7 cellular contexts compared by ENCODE assay signal in genomic region chrX:7170903-7171302, GRCh38. TPM values are rescaled to one million over a fixed set of nuclear protein-coding genes. Genes with fewer than 3 reads are reported as not detected.
DNase-seq lines count a peak whose midpoint lies in the region; ATAC-seq and TF ChIP-seq lines count a peak whose summit lies in the region.

No MANE protein-coding gene starts in this region.

- H3K36me3 Mint-ChIP-seq in T-cell: no peaks in the 10 kb centered on the region
- H3K36me3 Mint-ChIP-seq in chondrocyte (ENCODE audit: low read depth): no peaks in the 10 kb centered on the region

- POLR2A ChIA-PET in T-cell (lab: Charles Lee): no interaction called here

- no peak overlapping the region for H3K27ac ChIP-seq in smooth muscle cell (ENCODE audit: low read depth)

- WGBS in smooth muscle cell (ENCODE audit: low lambda C conversion rate): 76% methylated on average over 3 of the region's 3 CpGs

- TF ChIP-seq CTCF in chondrocyte (IDR thresholded peaks at IDR 0.05) (peak; percentile 67), smooth muscle cell (IDR thresholded peaks at IDR 0.05; ENCODE audit: borderline replicate concordance, insufficient read depth, poor library complexity, severe bottlenecking) (peak; percentile 6)

- ATAC-seq in GM21825 (IDR thresholded peaks at IDR 0.05; ENCODE audit: unreplicated experiment) (peak; percentile 55), T-cell (replicated peaks in 1 of 4) (no peak)

- no peak overlapping the region for H3K4me3 Mint-ChIP-seq in T-cell
- no peak overlapping the region for H3K4me3 Mint-ChIP-seq in chondrocyte (ENCODE audit: unreplicated experiment)

- no peaks in the 10 kb centered on the region for H3K79me2 ChIP-seq in smooth muscle cell (ENCODE audit: low read depth)

- no peaks in the 10 kb centered on the region for H3K4me1 ChIP-seq in smooth muscle cell (ENCODE audit: low read depth)

- H2AFZ ChIP-seq in smooth muscle cell (ENCODE audit: low read depth): no peak overlapping the region

- in situ Hi-C loops in G401 (cut with HindIII; ENCODE audit: low sequenced_read_pairs): no loop called here

- CTCF ChIA-PET in T-cell (lab: Charles Lee): no interaction called here

- H3K4me3 ChIP-seq in smooth muscle cell: no peak overlapping the region

- no peaks in the 10 kb centered on the region for H3F3A ChIP-seq in smooth muscle cell (ENCODE audit: low read depth)

- no peaks in the 10 kb centered on the region for H4K20me1 ChIP-seq in smooth muscle cell (ENCODE audit: low read depth)

- no peak overlapping the region for H3K9ac ChIP-seq in smooth muscle cell (ENCODE audit: low read depth)

- H3K9me3 ChIP-seq in smooth muscle cell (replicated peaks; ENCODE audit: low read depth): no peaks in the 10 kb centered on the region

- H3K4me2 ChIP-seq in smooth muscle cell: no peak overlapping the region

- H3K27me3 ChIP-seq in smooth muscle cell (ENCODE audit: low read depth): no peaks in the 10 kb centered on the region

- H3K4me1 Mint-ChIP-seq in T-cell (no peaks in the 10 kb centered on the region), chondrocyte (ENCODE audit: low read depth) (peaks cover 4% of the 10 kb centered on the region)

- H3K36me3 ChIP-seq in smooth muscle cell (ENCODE audit: low read depth): no peaks in the 10 kb centered on the region

- no peak overlapping the region for H3K27ac Mint-ChIP-seq in T-cell
- no peak overlapping the region for H3K27ac Mint-ChIP-seq in chondrocyte (ENCODE audit: unreplicated experiment)

- DNase-seq in T-cell (peak in 25 of 34 experiments; percentile 0 to 42 (median 9)), chondrocyte (ENCODE audit: low spot score) (no peak), smooth muscle cell (lab: John Stamatoyannopoulos, UW; ENCODE audit: unreplicated experiment) (no peak), G401 (ENCODE audit: low spot score) (no peak), amniotic stem cell (lab: John Stamatoyannopoulos, UW) (no peak), GM19240 (ENCODE audit: insufficient read length, low spot score) (no peak)

- H3K27me3 Mint-ChIP-seq in T-cell (no peaks in the 10 kb centered on the region), chondrocyte (ENCODE audit: low read depth) (no peaks in the 10 kb centered on the region)

- H3K9me3 Mint-ChIP-seq in T-cell: peaks cover 0 to 4% (median 3%) of the 10 kb centered on the region in 3 donors
- H3K9me3 Mint-ChIP-seq in chondrocyte (ENCODE audit: low read depth): peaks cover 9% of the 10 kb centered on the region

RNA-seq across cellular contexts. Expression of gene PUDP, which starts 22.9 kb away (rescaled TPM):
- total RNA-seq in T-cell: 10 to 100 TPM in 4 of 5 donors, 1 to 10 TPM in 1; 9.7 to 15.0 (median 10.1) TPM
- 10.7 to 14.7 TPM (median 12.6 TPM) in 3 replicates for total RNA-seq in chondrocyte
- 9.0 and 19.5 TPM in 2 replicates for total RNA-seq in smooth muscle cell
- polyA plus RNA-seq in smooth muscle cell: 11.5 and 13.2 TPM in 2 replicates
- total RNA-seq in G401 (2014; rRNA removed; shearing (Covaris generic)): 5.1 and 7.3 TPM in 2 replicates

RNA-seq across cellular contexts. Expression of gene STS, which starts 23.4 kb away (rescaled TPM):
- 1 to 10 TPM in 1 of 5 donors, under 1 TPM in 4; 0.70 to 1.3 (median 0.85) TPM for total RNA-seq in T-cell
- total RNA-seq in chondrocyte: 10.9 to 12.5 TPM (median 12.1 TPM) in 3 replicates
- total RNA-seq in smooth muscle cell: 2.7 and 3.8 TPM in 2 replicates
- polyA plus RNA-seq in smooth muscle cell: 2.2 and 2.7 TPM in 2 replicates
- total RNA-seq in G401 (2014; rRNA removed; shearing (Covaris generic)): 0.80 and 0.95 TPM in 2 replicates

Comparison
In these comparisons a context has a peak if more than half of its experiments do, and no peak if none do; other contexts are left out.
1. DNase-seq: peak in T-cell (25 of 34); none in chondrocyte (single experiment), smooth muscle cell (single experiment), G401 (single experiment), amniotic stem cell (single experiment) and GM19240 (single experiment).